In the genomic region with DNA sequence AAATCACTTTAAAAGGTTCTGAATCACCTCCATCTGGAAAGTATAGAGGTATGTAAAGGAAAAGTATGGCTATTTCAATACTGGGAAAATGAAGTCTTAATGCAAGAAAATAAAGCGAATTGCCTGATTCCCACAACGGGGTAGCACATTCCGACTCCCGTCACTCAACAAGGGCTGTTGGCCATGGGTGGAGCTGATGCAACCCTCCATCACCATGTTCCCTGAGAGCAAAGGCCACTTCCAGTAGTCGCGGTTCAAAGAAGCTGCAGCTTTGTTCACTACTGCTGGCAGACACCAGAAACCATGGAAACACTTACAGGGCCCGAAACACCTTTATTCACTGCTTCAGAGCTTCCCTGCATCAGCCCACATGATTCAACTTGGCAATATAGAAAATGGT, we compare ENCODE assay signal across 27 cellular contexts. TPM values are rescaled to one million over a fixed set of nuclear protein-coding genes. Genes with fewer than 3 reads are reported as not detected.
"Had no signal": no experiment of that assay in that cellular context is flagged by ENCODE, and none has a peak within 500 bp of the region (broad histone marks: within the 10 kb centered on the region; RNA-seq: fewer than 3 reads in every experiment).

No MANE protein-coding gene starts in this region.

- DNase-seq: activated CD4-positive, alpha-beta T cell treated with anti-CD3 and anti-CD28 coated beads for 4 hours; activated CD8-positive, alpha-beta memory T cell treated with anti-CD3 and anti-CD28 coated beads, Interleukin-2, amount 50 U/mL, for 4 hours; activated CD8-positive, alpha-beta T cell treated with anti-CD3 and anti-CD28 coated beads for 36 hours; activated naive CD4-positive, alpha-beta T cell; activated T-cell treated with anti-CD3 and anti-CD28 coated beads, Interleukin-2, amount 50 U/mL, for 72 hours; aorta; central memory CD4-positive, alpha-beta T cell; KG1; NCI-H1092; NCI-H1417; NCI-H1930; NCI-H510A treated with DMSO at 0.1 percent for 48 hours; NCI-H69; NK-92 treated with Interleukin-12 subunit alpha and Interleukin-12 subunit beta, amount 100 ng/mL, for 24 hours; OCI-M1; Peyer's patch; SHP77 treated with DMSO at 0.1 percent for 48 hours; T-cell; T-helper 2 cell; T1000; WERI-Rb-1 had no signal

- H3K27me3 ChIP-seq: breast epithelium, Peyer's patch had no signal

- H3K27ac Mint-ChIP-seq: activated CD8-positive, alpha-beta T cell treated with anti-CD3 and anti-CD28 coated beads for 36 hours; activated naive CD4-positive, alpha-beta T cell treated with anti-CD3 and anti-CD28 coated beads, Interleukin-2, amount 50 U/mL, for 24 hours; activated T-cell treated with anti-CD3 and anti-CD28 coated beads, Interleukin-2, amount 50 U/mL, for 72 hours; activated T-helper 2 cell treated with anti-CD3 and anti-CD28 coated beads, Interferon-gamma antibody, Interleukin-2, Interleukin-4, amounts not matched to agents 10 μg/mL and 5 μg/mL and 100 μg/mL, durations not matched to agents 14 hours and 24 hours and 36 hours; T-cell had no signal

- H3K36me3 ChIP-seq: breast epithelium, Peyer's patch, WERI-Rb-1 had no signal

- H3K9me3 ChIP-seq: breast epithelium, Peyer's patch had no signal

- H3K4me1 ChIP-seq: breast epithelium, Peyer's patch had no signal

- ATAC-seq: activated CD4-positive, CD25-positive, alpha-beta regulatory T cell treated with anti-CD3 and anti-CD28 coated beads, Interleukin-2, amount 50 U/mL, for 24 hours; activated CD8-positive, alpha-beta T cell treated with anti-CD3 and anti-CD28 coated beads for 36 hours; activated T-cell treated with anti-CD3 and anti-CD28 coated beads, Interleukin-2, amount 50 U/mL, for 72 hours; T-cell had no signal

- H3K9me3 Mint-ChIP-seq: activated CD8-positive, alpha-beta T cell treated with anti-CD3 and anti-CD28 coated beads for 36 hours; activated naive CD4-positive, alpha-beta T cell treated with anti-CD3 and anti-CD28 coated beads, Interleukin-2, amount 50 U/mL, for 24 hours; activated T-cell treated with anti-CD3 and anti-CD28 coated beads, Interleukin-2, amount 50 U/mL, for 72 hours; activated T-helper 2 cell treated with anti-CD3 and anti-CD28 coated beads, Interferon-gamma antibody, Interleukin-2, Interleukin-4, amounts not matched to agents 10 μg/mL and 5 μg/mL and 100 μg/mL, durations not matched to agents 14 hours and 24 hours and 36 hours; T-cell had no signal

- H3K27ac ChIP-seq: Peyer's patch, WERI-Rb-1 had no signal

- H3K4me3 ChIP-seq: breast epithelium, Peyer's patch had no signal

- H3K4me1 Mint-ChIP-seq: activated naive CD4-positive, alpha-beta T cell treated with anti-CD3 and anti-CD28 coated beads, Interleukin-2, amount 50 U/mL, for 24 hours; T-cell had no signal

- H3K4me3 Mint-ChIP-seq: activated CD8-positive, alpha-beta T cell treated with anti-CD3 and anti-CD28 coated beads for 36 hours; activated naive CD4-positive, alpha-beta T cell treated with anti-CD3 and anti-CD28 coated beads, Interleukin-2, amount 50 U/mL, for 24 hours; activated T-cell treated with anti-CD3 and anti-CD28 coated beads, Interleukin-2, amount 50 U/mL, for 72 hours; T-cell had no signal

- H3K36me3 Mint-ChIP-seq: activated naive CD4-positive, alpha-beta T cell treated with anti-CD3 and anti-CD28 coated beads, Interleukin-2, amount 50 U/mL, for 24 hours; T-cell had no signal

RNA-seq across cellular contexts. Expression of a gene that starts 44.0 kb away (rescaled TPM):
- total RNA-seq: activated CD8-positive, alpha-beta T cell treated with anti-CD3 and anti-CD28 coated beads for 36 hours; activated T-cell treated with anti-CD3 and anti-CD28 coated beads, Interleukin-2, amount 50 U/mL, for 72 hours; activated T-helper 2 cell treated with anti-CD3 and anti-CD28 coated beads, Interferon-gamma antibody, Interleukin-2, Interleukin-4, amounts not matched to agents 10 μg/mL and 5 μg/mL and 100 μg/mL, durations not matched to agents 14 hours and 24 hours and 36 hours; MCF 10A; SK-MEL-5; T-cell had no signal
